25 cellular contexts compared by ENCODE assay signal in the genomic region with DNA sequence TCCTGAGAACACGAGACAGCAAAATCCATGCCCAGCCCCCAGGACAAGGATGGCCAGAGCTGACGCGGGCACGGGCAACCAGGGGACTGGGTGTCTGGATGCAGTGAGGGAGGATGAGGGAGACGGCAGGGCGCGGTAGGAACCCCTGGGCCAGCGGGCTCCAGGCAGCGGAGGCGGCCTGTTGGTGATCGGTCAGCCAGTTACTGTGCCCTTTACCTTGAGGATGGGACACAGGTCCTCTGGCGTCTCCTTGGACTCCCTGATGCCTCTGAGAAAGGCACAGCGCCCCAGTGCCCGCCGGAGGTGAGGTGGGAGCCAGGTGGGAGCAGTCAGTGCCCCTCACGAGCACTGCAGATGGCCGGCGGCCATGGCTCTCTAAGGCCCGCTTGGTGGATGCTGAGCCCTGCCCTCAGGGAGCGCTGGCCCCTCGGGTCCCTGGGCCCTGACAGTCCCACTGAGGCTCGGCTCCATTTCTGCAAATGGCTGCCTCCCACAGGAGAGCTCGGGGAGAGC. TPM values are rescaled to one million over a fixed set of nuclear protein-coding genes. Genes with fewer than 3 reads are reported as not detected.
DNase-seq lines count a peak whose midpoint lies in the region; ATAC-seq, FAIRE-seq and TF ChIP-seq lines count a peak whose summit lies in the region.
"Had no signal": no experiment of that assay in that cellular context is flagged by ENCODE, and none has a peak within 500 bp of the region (broad histone marks: within the 10 kb centered on the region; RNA-seq: fewer than 3 reads in every experiment).

No MANE protein-coding gene starts in this region.

- H3K4me2 ChIP-seq in SK-N-SH = no peak overlapping the region
- no peak overlapping the region for H3K4me2 ChIP-seq in IMR-90 (ENCODE audit: low read depth, low read length)

- no peak overlapping the region for H2BK5ac ChIP-seq in IMR-90 (ENCODE audit: low read depth, low read length, poor library complexity, severe bottlenecking)

- no peak overlapping the region for H3K23ac ChIP-seq in IMR-90 (ENCODE audit: low read depth, low read length)

- in situ Hi-C loops in IMR-90 (cut with MboI; ENCODE audit: low sequenced_read_pairs) = no loop called here

- no peak for ATAC-seq in SK-N-SH treated with all-trans-retinoic acid at 6 μM for 48 hours
- no peak for ATAC-seq in IMR-90 (ENCODE audit: low read depth)

- no peaks in the 10 kb centered on the region for H3F3A ChIP-seq in SK-N-SH (replicated peaks; ENCODE audit: insufficient read depth)

- TF ChIP-seq CTCF in SK-N-SH (IDR thresholded peaks at IDR 0.05) = no peak
- TF ChIP-seq CTCF in IMR-90 (conservative IDR thresholded peaks at IDR 0.05; ENCODE audit: low read depth, low read length) = no peak
- no peak for TF ChIP-seq CTCF in kidney (IDR thresholded peaks at IDR 0.05; ENCODE audit: borderline replicate concordance, extremely low read depth, insufficient read depth)
- TF ChIP-seq CTCF in sigmoid colon (IDR thresholded peaks at IDR 0.05) = no peak

- H3K14ac ChIP-seq in IMR-90 (replicated peaks; ENCODE audit: low read depth, low read length) = no peak overlapping the region

- no peaks in the 10 kb centered on the region for H3K27me3 ChIP-seq in SK-N-SH (ENCODE audit: insufficient read depth)
- no peaks in the 10 kb centered on the region for H3K27me3 ChIP-seq in IMR-90 (ENCODE audit: control insufficient read depth, insufficient read depth, low read length)
- H3K27me3 ChIP-seq in sigmoid colon = peaks cover 0 to 29% (median 19%) of the 10 kb centered on the region in 3 donors
- H3K27me3 ChIP-seq: BE2C had no signal

- H2AFZ ChIP-seq in SK-N-SH (ENCODE audit: low read depth) (no peak overlapping the region), IMR-90 (replicated peaks; ENCODE audit: low read length, poor library complexity) (peak overlapping the region; percentile 58)
- H2AFZ ChIP-seq: GM23248 had no signal

- H4K8ac ChIP-seq in IMR-90 (ENCODE audit: low read depth in 2 of 2, low read length in 2 of 2) = no peak overlapping the region

- TF ChIP-seq EP300 in SK-N-SH (IDR thresholded peaks at IDR 0.05; ENCODE audit: borderline replicate concordance in 1 of 2, low read depth in 1 of 2, low read length in 1 of 2) (no peak), sigmoid colon (IDR thresholded peaks at IDR 0.05) (no peak)

- H3K36me3 ChIP-seq in SK-N-SH (replicated peaks in 1 of 2; ENCODE audit: control insufficient read depth in 1 of 2, insufficient read depth in 2 of 2, low read length in 1 of 2) (no peaks in the 10 kb centered on the region), IMR-90 (ENCODE audit: control insufficient read depth, insufficient read depth, low read length) (no peaks in the 10 kb centered on the region; the same call in 1 of the 2 replicates), kidney (ENCODE audit: control insufficient read depth in 1 of 2, insufficient read depth in 2 of 2, low read length in 2 of 2) (no peaks in the 10 kb centered on the region), sigmoid colon (no peaks in the 10 kb centered on the region)
- H3K36me3 ChIP-seq: BE2C had no signal

- no peak overlapping the region for H3K18ac ChIP-seq in IMR-90 (ENCODE audit: low read depth, low read length)

- H4K5ac ChIP-seq in IMR-90 (ENCODE audit: low read depth, low read length) = no peak overlapping the region

- H2BK20ac ChIP-seq in IMR-90 (ENCODE audit: low read depth, low read length) = no peak overlapping the region

- H2BK120ac ChIP-seq in IMR-90 (ENCODE audit: low read depth, low read length) = no peak overlapping the region

- TF ChIP-seq POLR2A in IMR-90 (IDR thresholded peaks at IDR 0.05; ENCODE audit: low read depth, low read length) (no peak), sigmoid colon (IDR thresholded peaks at IDR 0.05) (no peak)

- H3K9me3 ChIP-seq in SK-N-SH = no peaks in the 10 kb centered on the region
- no peaks in the 10 kb centered on the region for H3K9me3 ChIP-seq in IMR-90 (ENCODE audit: control insufficient read depth, insufficient read depth, low read length)
- H3K9me3 ChIP-seq in kidney (ENCODE audit: control insufficient read depth in 1 of 2, low read length in 2 of 2) = no peaks in the 10 kb centered on the region
- H3K9me3 ChIP-seq in sigmoid colon = no peaks in the 10 kb centered on the region
- H3K9me3 ChIP-seq: BE2C had no signal

- H3K79me2 ChIP-seq in SK-N-SH (ENCODE audit: insufficient read depth) = no peaks in the 10 kb centered on the region

- no peaks in the 10 kb centered on the region; the same call in 1 of the 2 replicates for H3K9me1 ChIP-seq in IMR-90 (ENCODE audit: insufficient read depth, low read length)

- TF ChIP-seq RAD21 in SK-N-SH (IDR thresholded peaks at IDR 0.05; ENCODE audit: low read length) (no peak), IMR-90 (IDR thresholded peaks at IDR 0.05; ENCODE audit: low read length) (no peak)

- peaks cover 0 to 19% of the 10 kb centered on the region in 2 experiments; a peak in 2 of 4 replicates for H3K79me1 ChIP-seq in IMR-90 (ENCODE audit: low read depth in 1 of 2, low read length in 2 of 2)

- H3K27ac ChIP-seq in SK-N-SH (ENCODE audit: low read depth in 2 of 2, low read length in 1 of 2) (no peak overlapping the region), IMR-90 (ENCODE audit: insufficient read depth, low read length) (no peak overlapping the region), kidney (ENCODE audit: low read depth in 2 of 2, low read length in 2 of 2) (no peak overlapping the region), sigmoid colon (no peak overlapping the region)
- H3K27ac ChIP-seq: 22Rv1, GM23248 had no signal

- DNase-seq in SK-N-SH (peak; percentile 19), IMR-90 (no peak), kidney (peak; percentile 54), sigmoid colon (peak; percentile 55), COR-L47 (lab: John Stamatoyannopoulos, UW) (no peak)
- no peak for DNase-seq in stimulated activated naive CD4-positive, alpha-beta T cell (lab: John Stamatoyannopoulos, UW)
- DNase-seq: BE2C; CD4-positive, CD25-positive, alpha-beta regulatory T cell; GM23248; H9; HFFc6; KBM-7; MV-4-11; NCI-H1105; NCI-H1436 treated with DMSO at 0.1 percent for 48 hours; NCI-H187 treated with DMSO at 0.1 percent for 48 hours; NCI-H446; NCI-H524 treated with DMSO at 0.1 percent for 48 hours; NCI-H774; SHP77 had no signal

- no peak overlapping the region for H3K56ac ChIP-seq in IMR-90 (ENCODE audit: extremely low read depth, insufficient read depth, low read length)

- intact Hi-C loops in IMR-90 (cut with micrococcal nuclease) (no loop called here), kidney (cut with DNase I) (no loop called here), sigmoid colon (cut with DNase I) (no loop called here)

- H4K20me1 ChIP-seq in SK-N-SH (ENCODE audit: insufficient read depth) = no peaks in the 10 kb centered on the region
- peaks cover 4% of the 10 kb centered on the region; the same call in 1 of the 2 replicates for H4K20me1 ChIP-seq in IMR-90 (ENCODE audit: insufficient read depth, low read length)

- H3K9ac ChIP-seq in SK-N-SH = no peak overlapping the region
- H3K9ac ChIP-seq in IMR-90 (ENCODE audit: low read depth, low read length) = no peak overlapping the region
- no peak overlapping the region for H3K9ac ChIP-seq in kidney (ENCODE audit: low read length in 2 of 2)
- H3K9ac ChIP-seq: GM23248 had no signal

- POLR2A ChIA-PET in SK-N-SH (lab: Yijun Ruan, JAX) = no interaction called here
- POLR2A ChIA-PET in IMR-90 (lab: Charles Lee; ENCODE audit: unreplicated experiment) = no interaction called here

- no peak overlapping the region for H2BK15ac ChIP-seq in IMR-90 (ENCODE audit: low read depth, low read length)

- no peak overlapping the region for H3K4ac ChIP-seq in IMR-90 (ENCODE audit: low read depth, low read length)

- H3K4me1 ChIP-seq in SK-N-SH (ENCODE audit: control insufficient read depth in 1 of 2, insufficient read depth in 2 of 2, low read depth in 1 of 2, low read length in 1 of 2) (peaks cover 0 to 12% of the 10 kb centered on the region in 2 experiments; a peak in 1 of 4 replicates), IMR-90 (ENCODE audit: control insufficient read depth, insufficient read depth, low read length) (peaks cover 7% of the 10 kb centered on the region; the same call in 1 of the 2 replicates), kidney (ENCODE audit: control insufficient read depth in 1 of 2, insufficient read depth in 1 of 2, low read depth in 1 of 2, low read length in 2 of 2) (no peaks in the 10 kb centered on the region), sigmoid colon (peaks cover 0 to 20% (median 7%) of the 10 kb centered on the region in 4 donors)

- H3K4me3 ChIP-seq in SK-N-SH (ENCODE audit: low read depth in 2 of 2, low read length in 1 of 2) = no peak overlapping the region
- no peak overlapping the region for H3K4me3 ChIP-seq in IMR-90 (ENCODE audit: insufficient read depth, low read depth, low read length)
- no peak overlapping the region for H3K4me3 ChIP-seq in kidney (ENCODE audit: low read length in 2 of 2)
- H3K4me3 ChIP-seq in sigmoid colon = no peak overlapping the region
- H3K4me3 ChIP-seq: GM23248 had no signal

- 89% methylated on average over 13 of the region's 23 CpGs for WGBS in SK-N-SH (ENCODE audit: low lambda C conversion rate)
- 97% methylated on average over 13 of the region's 23 CpGs; no CpG with 5 or more reads in 1 of the 2 experiments for WGBS in IMR-90 (ENCODE audit: extremely low coverage in 2 of 2, insufficient read length in 1 of 2), 2 experiments
- WGBS in sigmoid colon, 2 donors = 93% methylated on average over 23 of the region's 23 CpGs

- no TSS peak for BruUV-seq in IMR-90 (replicated peaks; lab: Mats Ljungman, UMichigan)

- dilution Hi-C loops in IMR-90 (cut with HindIII; ENCODE audit: low sequenced_read_pairs, unreplicated experiment) = no loop called here

- H2AK5ac ChIP-seq in IMR-90 (ENCODE audit: low read depth, low read length) = peak overlapping the region; percentile 4; the same call in 1 of the 2 replicates

- H3K9me2 ChIP-seq in SK-N-SH = no peaks in the 10 kb centered on the region

- FAIRE-seq in kidney (lab: Jason Lieb, UNC) = no peak
- FAIRE-seq: G401.6, HTR-8/SVneo had no signal

- H2AK9ac ChIP-seq in IMR-90 (replicated peaks; ENCODE audit: low read depth, low read length, poor library complexity) = no peak overlapping the region

- CTCF ChIA-PET in SK-N-SH (lab: Yijun Ruan, JAX) (no interaction called here), IMR-90 (lab: Yijun Ruan, JAX) (no interaction called here)

- no peak overlapping the region for H4K91ac ChIP-seq in IMR-90 (ENCODE audit: insufficient read depth, low read depth, low read length)

TF ChIP-seq in IMR-90, 13 proteins besides CTCF, POLR2A, EP300 and RAD21 (continues in another document):
- TF ChIP-seq MAZ (IDR thresholded peaks at IDR 0.05; ENCODE audit: borderline replicate concordance, low read depth, low read length) = no peak

RNA-seq across cellular contexts. Expression of gene C13orf46, which starts 31.2 kb away (rescaled TPM):
- polyA plus RNA-seq in SK-N-SH (2012; rRNA removed) (0.96 and 1.7 TPM in 2 replicates), IMR-90 (2012; rRNA removed) (2.1 and 2.5 TPM in 2 replicates), kidney (ENCODE audit: insufficient read depth, low read depth, low replicate concordance) (not detected), sigmoid colon (1 to 10 TPM in 1 of 3 donors, under 1 TPM in 1, not detected in 1; 0.23 to 1.2 TPM)
- 0.21 and 0.56 TPM in 2 replicates for polyA plus RNA-seq in SK-N-SH (2012; cell fraction: cytosol; rRNA removed)
- 2.6 and 3.3 TPM in 2 replicates for polyA plus RNA-seq in SK-N-SH (2012; cell fraction: nucleus; rRNA removed)
- total RNA-seq in IMR-90 (2012; rRNA removed) (under 0.01 TPM in 2 replicates), kidney (1.1 TPM), sigmoid colon (10 to 100 TPM in 1 of 4 donors, under 1 TPM in 2, not detected in 1; 0.71 to 11.9 (median 0.81) TPM)
- polyA plus RNA-seq in IMR-90 (2012; cell fraction: cytosol; rRNA removed) = 1.7 and 1.8 TPM in 2 replicates
- 8.9 and 10.0 TPM in 2 replicates for polyA plus RNA-seq in IMR-90 (2012; cell fraction: nucleus; rRNA removed; ENCODE audit: low replicate concordance)
- total RNA-seq: GM23248, SK-MEL-5 had no signal

Comparison
In these comparisons a context has a peak if more than half of its experiments do, and no peak if none do; other contexts are left out.
1. DNase-seq: peak in SK-N-SH (single experiment), kidney (single experiment) and sigmoid colon (single experiment); none in IMR-90 (single experiment), COR-L47 (single experiment) and stimulated activated naive CD4-positive, alpha-beta T cell (0 of 6).